1 cellular context compared by ENCODE assay signal in genomic region chr18:48825101-48825745, GRCh38.
TF ChIP-seq lines count a peak whose summit lies in the region.

No MANE protein-coding gene starts in this region.

TF ChIP-seq in GM23338, 12 proteins besides CTCF, POLR2A, EP300 and RAD21 (continued from another document):
- no peak for TF ChIP-seq ZNF462 (CRISPR knock-in tag; IDR thresholded peaks at IDR 0.05)
- TF ChIP-seq NANOG (IDR thresholded peaks at IDR 0.05; ENCODE audit: borderline replicate concordance) = no peak
- TF ChIP-seq CREB1 (CRISPR knock-in tag; IDR thresholded peaks at IDR 0.05; ENCODE audit: low read depth) = no peak
